Comparison of ENCODE assay signal across 2 cellular contexts in the genomic region with DNA sequence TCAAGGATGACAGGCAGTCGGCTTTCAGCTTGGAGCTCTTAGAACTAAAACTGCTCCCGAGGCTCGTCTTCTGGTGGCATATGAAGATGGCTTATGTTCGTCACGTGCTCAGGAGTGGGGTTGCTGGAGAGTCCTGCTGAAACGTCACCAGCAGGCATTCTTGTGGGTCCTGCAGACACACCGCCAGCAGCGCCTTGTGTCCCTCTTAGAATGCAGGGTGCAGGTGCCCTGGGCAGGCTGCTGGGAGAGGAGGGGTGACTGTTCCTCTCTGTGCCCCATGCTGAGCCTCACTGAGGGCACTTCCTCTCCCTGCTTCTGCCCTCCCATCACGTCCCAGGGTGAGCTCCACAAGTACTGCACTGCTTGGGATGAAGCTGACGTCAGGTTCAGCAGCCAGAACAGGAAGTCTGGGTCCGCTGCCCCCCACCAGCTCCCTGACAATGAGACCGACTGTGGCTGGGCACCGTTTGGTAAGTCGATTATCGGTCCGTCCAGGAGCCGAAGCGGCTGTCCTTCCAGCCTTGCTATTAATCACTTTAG.
TF ChIP-seq lines count a peak whose summit lies in the region.

No MANE protein-coding gene starts in this region.

TF ChIP-seq in SK-N-SH, 30 proteins besides CTCF, POLR2A, EP300 and RAD21 (continued from another document):
- TF ChIP-seq REST (IDR thresholded peaks at IDR 0.05; ENCODE audit: low read depth, low read length), result no peak
- TF ChIP-seq, protein P1, sequence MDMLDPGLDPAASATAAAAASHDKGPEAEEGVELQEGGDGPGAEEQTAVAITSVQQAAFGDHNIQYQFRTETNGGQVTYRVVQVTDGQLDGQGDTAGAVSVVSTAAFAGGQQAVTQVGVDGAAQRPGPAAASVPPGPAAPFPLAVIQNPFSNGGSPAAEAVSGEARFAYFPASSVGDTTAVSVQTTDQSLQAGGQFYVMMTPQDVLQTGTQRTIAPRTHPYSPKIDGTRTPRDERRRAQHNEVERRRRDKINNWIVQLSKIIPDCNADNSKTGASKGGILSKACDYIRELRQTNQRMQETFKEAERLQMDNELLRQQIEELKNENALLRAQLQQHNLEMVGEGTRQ (IDR thresholded peaks at IDR 0.05; ENCODE audit: borderline replicate concordance, low read depth, low read length), result no peak

TF ChIP-seq in SK-N-SH treated with all-trans-retinoic acid at 6 μM for 48 hours, 23 proteins besides CTCF, POLR2A, EP300 and RAD21 (continued from another document):
- TF ChIP-seq CSRNP3 (CRISPR knock-in tag; IDR thresholded peaks at IDR 0.05), result no peak
- no peak for TF ChIP-seq ZC3H10 (CRISPR knock-in tag; IDR thresholded peaks at IDR 0.05)
- no peak for TF ChIP-seq SNAI2 (CRISPR knock-in tag; IDR thresholded peaks at IDR 0.05)
- TF ChIP-seq GLIS3 (CRISPR knock-in tag; IDR thresholded peaks at IDR 0.05), result no peak
